ENCODE assay signal across 10 cellular contexts in the genomic region with DNA sequence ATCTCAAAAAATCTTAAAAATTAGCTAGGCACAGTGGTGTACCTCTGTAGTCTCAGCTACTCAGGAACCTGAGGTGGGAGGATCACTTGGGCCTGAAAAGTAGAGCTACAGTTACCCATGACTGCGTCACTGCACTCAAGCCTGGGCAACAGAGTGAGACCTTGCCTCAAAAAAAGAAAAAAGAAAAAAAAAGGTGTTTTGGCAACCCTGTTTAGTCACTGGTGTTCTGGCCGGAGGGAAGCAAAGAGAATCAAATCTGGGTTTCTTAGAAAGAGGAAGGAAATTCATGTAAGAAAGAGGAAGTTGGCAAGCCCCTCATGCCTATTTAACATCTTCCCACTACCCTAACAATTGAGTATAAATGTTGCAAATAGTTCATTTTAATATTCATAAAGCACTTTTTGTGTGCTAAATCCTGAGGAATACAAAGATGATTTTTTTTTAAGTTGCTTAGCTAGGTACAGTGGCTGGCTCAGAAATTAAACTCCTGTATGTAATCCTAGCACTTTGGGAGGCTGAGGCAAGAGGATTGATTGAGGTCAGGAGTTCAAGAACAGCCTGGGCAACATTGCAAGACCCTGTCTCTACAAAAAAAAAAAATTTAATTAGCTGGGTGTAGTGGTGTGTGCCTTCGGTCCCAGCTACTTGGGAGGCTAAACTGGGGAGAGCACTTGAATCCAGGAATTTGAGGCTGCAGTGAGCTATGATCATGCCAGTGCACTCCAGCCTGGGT. TPM values are rescaled to one million over a fixed set of nuclear protein-coding genes. Genes with fewer than 3 reads are reported as not detected.
DNase-seq lines count a peak whose midpoint lies in the region; ATAC-seq and TF ChIP-seq lines count a peak whose summit lies in the region.
"Had no signal": no experiment of that assay in that cellular context is flagged by ENCODE, and none has a peak within 500 bp of the region (broad histone marks: within the 10 kb centered on the region; RNA-seq: fewer than 3 reads in every experiment).

No MANE protein-coding gene starts in this region.

- no peak overlapping the region for H3K4me3 ChIP-seq in DND-41 (ENCODE audit: low read depth in 1 of 2, low read length in 2 of 2)
- no peak overlapping the region for H3K4me3 ChIP-seq in dorsolateral prefrontal cortex

- peaks cover 10% of the 10 kb centered on the region for H3K4me1 ChIP-seq in DND-41 (ENCODE audit: insufficient read depth, low read length)

- TF ChIP-seq CTCF in DND-41 (IDR thresholded peaks at IDR 0.05; ENCODE audit: borderline replicate concordance, extremely low read depth, low read length, poor library complexity, severe bottlenecking) (no peak), dorsolateral prefrontal cortex (IDR thresholded peaks at IDR 0.05 in 54 of 56, conservative IDR thresholded peaks at IDR 0.05 in 2 of 56; ENCODE audit: low read depth in 1 of 56, partially characterized antibody in 56 of 56) (no peak)

- H3K27ac ChIP-seq in DND-41 (ENCODE audit: low read length) (no peak overlapping the region), KOPT-K1 (ENCODE audit: low read depth, low read length, poor library complexity, severe bottlenecking) (peak overlapping the region; percentile 43), dorsolateral prefrontal cortex (peak overlapping the region in 33 of 59 donors; percentile 6 to 71 (median 46))

- intact Hi-C loops in dorsolateral prefrontal cortex (cut with DNase I): loop anchor here (10.0 kb wide), 3 partner anchors 74 to 264 kb away; no protein-coding TSS in a partner anchor

- no peak overlapping the region for H3K4me2 ChIP-seq in DND-41 (ENCODE audit: insufficient read depth, low read length)

- H4K20me1 ChIP-seq in DND-41 (ENCODE audit: insufficient read depth, low read length): no peaks in the 10 kb centered on the region

- H3K27me3 ChIP-seq in DND-41 (ENCODE audit: insufficient read depth, low read length, poor library complexity) (no peaks in the 10 kb centered on the region), dorsolateral prefrontal cortex (no peaks in the 10 kb centered on the region)

- H3K36me3 ChIP-seq in DND-41 (ENCODE audit: insufficient read depth, low read length) (no peaks in the 10 kb centered on the region), KOPT-K1 (ENCODE audit: insufficient read depth, low read length) (no peaks in the 10 kb centered on the region)

- no peak overlapping the region for H3K9ac ChIP-seq in DND-41 (ENCODE audit: low read depth, low read length)

- H2AFZ ChIP-seq in DND-41 (ENCODE audit: low read depth, low read length): no peak overlapping the region

- H3K79me2 ChIP-seq in DND-41 (ENCODE audit: insufficient read depth, low read length): no peaks in the 10 kb centered on the region

- peak; percentile 44 for ATAC-seq in DND-41 (ENCODE audit: insufficient read depth, low read depth)
- peak; percentile 61 for ATAC-seq in GM21381 (IDR thresholded peaks at IDR 0.05; ENCODE audit: unreplicated experiment)

- DNase-seq in DND-41: no peak
- no peak for DNase-seq in dorsolateral prefrontal cortex
- no peak for DNase-seq in anterior cingulate cortex (lab: John Stamatoyannopoulos, UW)
- no peak for DNase-seq in DMS53 treated with DMSO at 0.1 percent for 48 hours (lab: John Stamatoyannopoulos, UW; ENCODE audit: unreplicated experiment)
- no peak for DNase-seq in islet precursor cell
- DNase-seq in 8988T: no peak

- H3K9me3 ChIP-seq in DND-41 (ENCODE audit: insufficient read depth, low read length, severe bottlenecking): no peaks in the 10 kb centered on the region
- H3K9me3 ChIP-seq in KOPT-K1 (ENCODE audit: insufficient read depth, low read length, poor library complexity, severe bottlenecking): no peaks in the 10 kb centered on the region

RNA-seq across cellular contexts. Expression of a gene that starts 6.5 kb away (rescaled TPM):
- 100 to 1,000 TPM in 84 of 120 experiments, 10 to 100 TPM in 36; 74.4 to 158 (median 108) TPM for total RNA-seq in dorsolateral prefrontal cortex

RNA-seq across cellular contexts. Expression of a gene that starts 23.9 kb away (rescaled TPM):
- total RNA-seq in dorsolateral prefrontal cortex: under 1 TPM in 2 of 120 experiments, not detected in 118; 0.64 to 0.85 TPM
- total RNA-seq: mucosa of gallbladder; T-helper 2 cell treated with Interferon-gamma antibody and Interleukin-4, amounts not matched to agents 100 ng/mL and 5 ng/mL, for 36 hours had no signal
